23 cellular contexts compared by ENCODE assay signal in the genomic region with DNA sequence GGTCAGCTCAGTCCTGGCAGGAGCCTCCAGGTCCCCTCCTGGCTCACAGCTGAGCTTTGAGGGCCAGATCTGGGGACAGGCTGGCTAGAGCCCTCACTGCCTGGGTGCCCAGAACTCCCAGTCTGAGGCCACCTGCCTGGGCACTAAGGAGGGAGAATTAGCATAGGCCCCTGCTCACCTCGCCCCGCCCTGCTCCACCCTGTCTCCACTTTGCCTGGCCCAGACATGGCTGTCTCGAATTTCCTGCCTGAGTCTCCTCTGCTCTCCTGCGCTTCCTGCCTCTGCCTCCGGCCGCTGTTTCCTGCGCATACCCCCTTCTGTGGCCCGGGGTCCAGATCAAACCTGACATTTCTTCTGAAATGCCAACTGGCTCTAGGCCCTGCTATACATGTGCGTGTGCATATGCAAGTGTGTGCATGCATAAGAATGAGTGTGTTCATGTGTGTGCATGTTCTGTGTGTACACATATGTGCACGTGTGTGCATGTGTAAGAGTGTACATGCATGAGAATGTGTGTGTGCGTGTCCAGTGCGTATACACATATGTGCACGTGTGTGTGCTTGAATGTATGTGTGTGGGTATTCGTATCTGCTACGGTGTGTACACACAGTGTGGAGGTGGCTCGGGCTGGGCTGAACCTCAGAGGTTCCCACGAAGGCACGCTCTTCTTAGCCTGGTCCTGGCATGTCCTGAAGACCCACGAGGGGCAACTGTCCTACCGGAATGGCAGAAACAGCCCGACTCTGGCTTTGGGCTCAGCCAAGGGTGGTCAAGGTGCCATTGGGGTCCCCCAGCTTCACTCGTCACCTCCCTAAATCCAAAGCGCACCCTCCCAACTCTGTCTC.
A peak's percentile ranks its signal among the peaks of the same experiment; 100 is the strongest.
DNase-seq lines count a peak whose midpoint lies in the region; ATAC-seq and TF ChIP-seq lines count a peak whose summit lies in the region.
"Had no signal": no experiment of that assay in that cellular context is flagged by ENCODE, and none has a peak within 500 bp of the region (broad histone marks: within the 10 kb centered on the region; RNA-seq: fewer than 3 reads in every experiment).

No MANE protein-coding gene starts in this region.

- H2BK120ac ChIP-seq in mesendoderm (ENCODE audit: low read depth, low read length): no peak overlapping the region

- H3K4ac ChIP-seq in mesendoderm (ENCODE audit: low read depth, low read length): no peak overlapping the region

- H3K36me3 ChIP-seq in mesendoderm (ENCODE audit: control insufficient read depth, insufficient read depth, low read length) (no peaks in the 10 kb centered on the region), gastroesophageal sphincter (no peaks in the 10 kb centered on the region)
- H3K36me3 ChIP-seq: BE2C, cardiac muscle cell, uterus had no signal

- H4K8ac ChIP-seq in mesendoderm (ENCODE audit: low read depth, low read length): no peak overlapping the region

- H3K56ac ChIP-seq in mesendoderm (ENCODE audit: low read length): no peak overlapping the region

- H3K27ac ChIP-seq in mesendoderm (ENCODE audit: low read depth, low read length): no peak overlapping the region
- no peak overlapping the region for H3K27ac ChIP-seq in gastroesophageal sphincter
- H3K27ac ChIP-seq: cardiac muscle cell, uterus had no signal

- no peaks in the 10 kb centered on the region for H3K9me3 Mint-ChIP-seq in activated CD8-positive, alpha-beta memory T cell treated with anti-CD3 and anti-CD28 coated beads, Interleukin-2, amount 10 ng/mL, durations not matched to agents 7 days and 5 days (ENCODE audit: low read depth)
- peaks cover 10% of the 10 kb centered on the region for H3K9me3 Mint-ChIP-seq in WTC11
- no peaks in the 10 kb centered on the region for H3K9me3 Mint-ChIP-seq in type B pancreatic cell

- H3K4me1 ChIP-seq in mesendoderm (ENCODE audit: control insufficient read depth, low read depth, low read length) (peaks cover 2% of the 10 kb centered on the region), gastroesophageal sphincter (no peaks in the 10 kb centered on the region)
- H3K4me1 ChIP-seq: BE2C, uterus had no signal

- H3K27me3 ChIP-seq in mesendoderm (ENCODE audit: insufficient read depth, low read length, poor library complexity): no peaks in the 10 kb centered on the region
- peaks cover 65% of the 10 kb centered on the region for H3K27me3 ChIP-seq in gastroesophageal sphincter
- H3K27me3 ChIP-seq: cardiac muscle cell, uterus had no signal

- no CpG with 5 or more reads among the region's 23 CpGs for WGBS in mesendoderm (ENCODE audit: extremely low coverage, insufficient coverage, low lambda C conversion rate)
- WGBS in gastroesophageal sphincter (ENCODE audit: low coverage in 1 of 2), 2 donors: 38 to 53% methylated on average over 3 to 13 of the region's 23 CpGs

- no peaks in the 10 kb centered on the region for H3K9me3 ChIP-seq in gastroesophageal sphincter
- H3K9me3 ChIP-seq: BE2C, uterus had no signal

- no peaks in the 10 kb centered on the region for H3K79me2 ChIP-seq in mesendoderm (ENCODE audit: control insufficient read depth, insufficient read depth, low read length)

- H3K27ac Mint-ChIP-seq in activated CD8-positive, alpha-beta memory T cell treated with anti-CD3 and anti-CD28 coated beads, Interleukin-2, amount 10 ng/mL, durations not matched to agents 7 days and 5 days: no peak overlapping the region
- peak overlapping the region; percentile 86 for H3K27ac Mint-ChIP-seq in WTC11
- peak overlapping the region; percentile 50 for H3K27ac Mint-ChIP-seq in type B pancreatic cell
- H3K27ac Mint-ChIP-seq: IgD-negative memory B cell had no signal

- ATAC-seq in activated CD8-positive, alpha-beta memory T cell treated with anti-CD3 and anti-CD28 coated beads, Interleukin-2, amount 10 ng/mL, durations not matched to agents 7 days and 5 days: no peak
- ATAC-seq in WTC11 (peak; percentile 29), gastroesophageal sphincter (no peak), GM21381 (IDR thresholded peaks at IDR 0.05; ENCODE audit: unreplicated experiment) (no peak)

- H3K9ac ChIP-seq in mesendoderm (ENCODE audit: low read length): no peak overlapping the region

- no peaks in the 10 kb centered on the region for H3K79me1 ChIP-seq in mesendoderm (ENCODE audit: low read length)

- no peak overlapping the region for H2BK5ac ChIP-seq in mesendoderm (ENCODE audit: low read length)

- H3K4me3 ChIP-seq in mesendoderm (ENCODE audit: low read length) (no peak overlapping the region), gastroesophageal sphincter (no peak overlapping the region)
- H3K4me3 ChIP-seq: cardiac muscle cell, uterus had no signal

- no peak for TF ChIP-seq CTCF in WTC11 (IDR thresholded peaks at IDR 0.05)
- TF ChIP-seq CTCF in type B pancreatic cell (conservative IDR thresholded peaks at IDR 0.05): no peak
- TF ChIP-seq CTCF in gastroesophageal sphincter (IDR thresholded peaks at IDR 0.05): no peak

- H3K4me3 Mint-ChIP-seq in activated CD8-positive, alpha-beta memory T cell treated with anti-CD3 and anti-CD28 coated beads, Interleukin-2, amount 10 ng/mL, durations not matched to agents 7 days and 5 days: no peak overlapping the region
- H3K4me3 Mint-ChIP-seq in WTC11 (no peak overlapping the region), type B pancreatic cell (no peak overlapping the region)
- H3K4me3 Mint-ChIP-seq: neural crest cell had no signal

- no peak overlapping the region for H4K5ac ChIP-seq in mesendoderm (ENCODE audit: low read length)

- H3K4me2 ChIP-seq in mesendoderm (ENCODE audit: low read length): no peak overlapping the region

- no peak overlapping the region for H2BK15ac ChIP-seq in mesendoderm (replicated peaks; ENCODE audit: low read depth)

- peaks cover 3% of the 10 kb centered on the region for H3K4me1 Mint-ChIP-seq in activated CD8-positive, alpha-beta memory T cell treated with anti-CD3 and anti-CD28 coated beads, Interleukin-2, amount 10 ng/mL, durations not matched to agents 7 days and 5 days
- peaks cover 38% of the 10 kb centered on the region for H3K4me1 Mint-ChIP-seq in WTC11
- H3K4me1 Mint-ChIP-seq in type B pancreatic cell (ENCODE audit: unreplicated experiment): peaks cover 8% of the 10 kb centered on the region
- H3K4me1 Mint-ChIP-seq: IgD-negative memory B cell had no signal

- H3K36me3 Mint-ChIP-seq in activated CD8-positive, alpha-beta memory T cell treated with anti-CD3 and anti-CD28 coated beads, Interleukin-2, amount 10 ng/mL, durations not matched to agents 7 days and 5 days: peaks cover 3% of the 10 kb centered on the region
- no peaks in the 10 kb centered on the region for H3K36me3 Mint-ChIP-seq in WTC11
- no peaks in the 10 kb centered on the region for H3K36me3 Mint-ChIP-seq in type B pancreatic cell

- H2AK5ac ChIP-seq in mesendoderm (ENCODE audit: low read length): no peak overlapping the region

- no peak for TF ChIP-seq POLR2A in gastroesophageal sphincter (IDR thresholded peaks at IDR 0.05)

- CTCF ChIA-PET in activated CD8-positive, alpha-beta memory T cell treated with anti-CD3 and anti-CD28 coated beads, Interleukin-2, amount 10 ng/mL, durations not matched to agents 7 days and 5 days (lab: Charles Lee): no interaction called here
- CTCF ChIA-PET in WTC11 (lab: Charles Lee): interaction anchor here (0.5 to 2.7 kb wide), 3 partner anchors 21 to 147 kb away, joined by 3 to 19 read pairs (median 5); no protein-coding TSS in a partner anchor

- POLR2A ChIA-PET in WTC11 (lab: Charles Lee): no interaction called here

- H3K27me3 Mint-ChIP-seq in activated CD8-positive, alpha-beta memory T cell treated with anti-CD3 and anti-CD28 coated beads, Interleukin-2, amount 10 ng/mL, durations not matched to agents 7 days and 5 days: no peaks in the 10 kb centered on the region
- H3K27me3 Mint-ChIP-seq in WTC11 (ENCODE audit: low read depth): peaks cover 2% of the 10 kb centered on the region
- H3K27me3 Mint-ChIP-seq in type B pancreatic cell: peaks cover 16% of the 10 kb centered on the region

- DNase-seq in activated CD8-positive, alpha-beta memory T cell treated with anti-CD3 and anti-CD28 coated beads, Interleukin-2, amount 50 U/mL, for 48 hours: peak; percentile 46
- no peak for DNase-seq in activated CD8-positive, alpha-beta memory T cell treated with anti-CD3 and anti-CD28 coated beads, Interleukin-2, amount 10 ng/mL, durations not matched to agents 7 days and 5 days
- DNase-seq in WTC11 (ENCODE audit: low spot score): peak; percentile 47
- DNase-seq in mesendoderm: peak; percentile 46
- no peak for DNase-seq in type B pancreatic cell (ENCODE audit: extremely low spot score, unreplicated experiment)
- DNase-seq in NCI-H1092 treated with DMSO at 0.1 percent for 48 hours (lab: John Stamatoyannopoulos, UW): no peak
- DNase-seq: activated CD4-positive, alpha-beta T cell treated with anti-CD3 and anti-CD28 coated beads, Interleukin-2, amount 50 U/mL, for 1 hour; activated gamma-delta T cell treated with Interleukin-2 at 50 U/mL for 16 hours; activated T-cell treated with anti-CD3 and anti-CD28 coated beads for 4 hours; DND-41; foreskin melanocyte; midbrain; MM.1S; NCI-H187 treated with DMSO at 0.1 percent for 48 hours; NCI-H345; T-helper 1 cell had no signal

- no peak overlapping the region for H3K23ac ChIP-seq in mesendoderm (ENCODE audit: low read length)

- no peak overlapping the region for H3K18ac ChIP-seq in mesendoderm (ENCODE audit: low read length)

- TF ChIP-seq EP300 in gastroesophageal sphincter (IDR thresholded peaks at IDR 0.05): no peak

TF ChIP-seq in WTC11, 78 proteins besides CTCF, POLR2A, EP300 and RAD21:
- TF ChIP-seq ZNF232 (CRISPR knock-in tag; IDR thresholded peaks at IDR 0.05): no peak
- TF ChIP-seq SP1 (CRISPR knock-in tag; conservative IDR thresholded peaks at IDR 0.05): 0 out of 2 replicates have a peak, but pooled peaks have one; percentile 42

Comparison
In these comparisons a context has a peak if more than half of its experiments do, and no peak if none do; other contexts are left out.
1. DNase-seq: peak in activated CD8-positive, alpha-beta memory T cell treated with anti-CD3 and anti-CD28 coated beads, Interleukin-2, amount 50 U/mL, for 48 hours (single experiment), WTC11 (single experiment) and mesendoderm (single experiment); none in activated CD8-positive, alpha-beta memory T cell treated with anti-CD3 and anti-CD28 coated beads, Interleukin-2, amount 10 ng/mL, durations not matched to agents 7 days and 5 days (single experiment), type B pancreatic cell (single experiment) and NCI-H1092 treated with DMSO at 0.1 percent for 48 hours (single experiment).